Comparison of ENCODE assay signal across 8 cellular contexts in the genomic region with DNA sequence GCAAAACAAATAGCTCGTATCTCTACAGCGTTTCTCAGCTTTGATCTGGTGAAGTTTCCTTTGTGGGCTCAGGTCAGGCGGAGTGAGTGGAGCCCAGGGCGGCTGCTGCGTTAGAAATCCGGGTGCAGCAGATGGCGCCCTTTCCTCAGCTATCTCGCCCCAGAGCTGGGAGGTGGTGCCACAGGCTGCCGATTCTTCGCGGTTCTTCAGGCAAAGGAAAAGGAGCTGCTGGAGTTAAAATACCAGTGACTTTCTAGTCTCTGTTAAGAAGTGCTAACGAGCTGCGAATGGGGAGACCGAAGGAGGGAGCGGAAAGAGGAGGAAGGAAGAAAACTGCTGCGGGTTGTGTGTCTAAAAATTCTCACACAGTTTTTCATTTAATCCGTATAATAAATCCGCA.
DNase-seq lines count a peak whose midpoint lies in the region; ATAC-seq, FAIRE-seq and TF ChIP-seq lines count a peak whose summit lies in the region.

No MANE protein-coding gene starts in this region.

- H3K36me3 Mint-ChIP-seq in activated CD8-positive, alpha-beta T cell treated with anti-CD3 and anti-CD28 coated beads for 36 hours (ENCODE audit: low read depth) = no peaks in the 10 kb centered on the region

- no peak overlapping the region for H4K5ac ChIP-seq in H1 (ENCODE audit: insufficient read length, low read depth, low read length)

- CTCF ChIA-PET in activated CD8-positive, alpha-beta T cell treated with anti-CD3 and anti-CD28 coated beads for 36 hours (lab: Charles Lee) = interaction anchor here (0.5 to 2.9 kb wide), 49 partner anchors 9 to 1258 kb away, joined by 3 to 33 read pairs (median 4); a partner anchor contains a TSS
- CTCF ChIA-PET in H1 (lab: Charles Lee; ENCODE audit: partially characterized antibody) = interaction anchor here (0.6 to 3.8 kb wide), 46 partner anchors 8 to 980 kb away, joined by 3 to 22 read pairs (median 4); no protein-coding TSS in a partner anchor

- POLR2A ChIA-PET in activated CD8-positive, alpha-beta T cell treated with anti-CD3 and anti-CD28 coated beads for 36 hours (lab: Charles Lee) = interaction anchor here (0.8 kb wide), 1 partner anchor 119 kb away, joined by 3 read pairs; no protein-coding TSS in a partner anchor
- POLR2A ChIA-PET in H1 (lab: Charles Lee; ENCODE audit: partially characterized antibody) = no interaction called here

- FAIRE-seq in GM12892 (lab: Jason Lieb, UNC) (peak; percentile 71), H1 (lab: Jason Lieb, UNC) (peak; percentile 85)

- TF ChIP-seq EP300 in H1 (IDR thresholded peaks at IDR 0.05; ENCODE audit: borderline replicate concordance in 1 of 2, low read depth in 2 of 2, low read length in 2 of 2) = 0 out of 3 replicates have a peak, but pooled peaks of 1 of the 2 experiments have one; percentile 31

- no peak overlapping the region for H2BK12ac ChIP-seq in H1 (ENCODE audit: low read depth, low read length)

- no peaks in the 10 kb centered on the region for H3K9me3 Mint-ChIP-seq in activated CD8-positive, alpha-beta T cell treated with anti-CD3 and anti-CD28 coated beads for 36 hours

- H3K4me3 Mint-ChIP-seq in activated CD8-positive, alpha-beta T cell treated with anti-CD3 and anti-CD28 coated beads for 36 hours = peak overlapping the region; percentile 40

- no peak overlapping the region for H3K23ac ChIP-seq in H1 (ENCODE audit: insufficient read length)

- no peaks in the 10 kb centered on the region for H3K23me2 ChIP-seq in H1 (ENCODE audit: low read depth, low read length)

- no peaks in the 10 kb centered on the region for H3K79me2 ChIP-seq in H1 (ENCODE audit: control insufficient read depth in 1 of 2, insufficient read depth in 2 of 2, low read length in 2 of 2)

- no peak overlapping the region for H3K14ac ChIP-seq in H1 (ENCODE audit: insufficient read length)

- ATAC-seq in HG02623 (IDR thresholded peaks at IDR 0.05; ENCODE audit: unreplicated experiment) = peak; percentile 94
- peak; percentile 89 for ATAC-seq in activated CD8-positive, alpha-beta T cell treated with anti-CD3 and anti-CD28 coated beads for 36 hours

- TF ChIP-seq POLR2A in GM12892 (IDR thresholded peaks at IDR 0.05; ENCODE audit: low read depth, low read length) (no peak), H1 (IDR thresholded peaks at IDR 0.05; ENCODE audit: control extremely low read depth in 1 of 2, low read depth in 2 of 2, low read length in 2 of 2) (no peak)

- H2BK15ac ChIP-seq in H1 (ENCODE audit: low read length) = no peak overlapping the region

- H4K91ac ChIP-seq in H1 (replicated peaks; ENCODE audit: insufficient read length, low read length) = no peak overlapping the region

- no peaks in the 10 kb centered on the region for H4K20me1 ChIP-seq in H1 (replicated peaks in 1 of 2; ENCODE audit: control insufficient read depth in 1 of 2, insufficient read depth in 2 of 2, low read length in 2 of 2)

- TF ChIP-seq RAD21 in H1 (IDR thresholded peaks at IDR 0.05 in 1 of 2, conservative IDR thresholded peaks at IDR 0.05 in 1 of 2; ENCODE audit: low read depth in 2 of 2, low read length in 2 of 2) = peak; percentile 98 to 99

- no peak overlapping the region for H3K9ac ChIP-seq in H1 (replicated peaks in 1 of 4; ENCODE audit: extremely low read depth in 1 of 4, low read depth in 3 of 4, low read length in 3 of 4)
- peak overlapping the region; percentile 25 for H3K9ac ChIP-seq in muscle layer of colon (ENCODE audit: low read length)

- no peaks in the 10 kb centered on the region for H3K79me1 ChIP-seq in H1 (ENCODE audit: low read depth, low read length)

- H3K18ac ChIP-seq in H1 (ENCODE audit: extremely low read depth, low read length) = no peak overlapping the region

- DNase-seq in GM12892 (ENCODE audit: insufficient read length) (peak; percentile 7), NCI-H1694 treated with DMSO at 0.1 percent for 48 hours (lab: John Stamatoyannopoulos, UW) (peak; percentile 44), H1 (ENCODE audit: low read depth in 1 of 2, low spot score in 2 of 2) (peak; percentile 74 to 88), NCI-H2196 (lab: John Stamatoyannopoulos, UW; ENCODE audit: unreplicated experiment) (no peak)
- peak; percentile 80 for DNase-seq in activated CD8-positive, alpha-beta T cell treated with anti-CD3 and anti-CD28 coated beads for 36 hours
- peak; percentile 38 for DNase-seq in stimulated activated CD8-positive, alpha-beta memory T cell treated with anti-CD3 and anti-CD28 coated beads, Interleukin-7, amount 100 ng/mL, for 24 hours (ENCODE audit: low read depth)

- intact Hi-C loops in activated CD8-positive, alpha-beta T cell treated with anti-CD3 and anti-CD28 coated beads for 36 hours (cut with micrococcal nuclease) = loop anchor here (5.0 kb wide), 1 partner anchor 599 kb away; no protein-coding TSS in a partner anchor

- H3K4ac ChIP-seq in H1 (replicated peaks; ENCODE audit: insufficient read length, low read depth, low read length) = no peak overlapping the region

- WGBS in H1 (ENCODE audit: extremely low coverage in 1 of 2, insufficient coverage in 1 of 2, insufficient read length in 1 of 2, insufficient replicate concordance in 2 of 2, low coverage in 1 of 2, low lambda C conversion rate in 2 of 2, missing lambda C conversion rate in 1 of 2), 2 experiments = 18% methylated on average over 16 of the region's 18 CpGs; no CpG with 5 or more reads in 1 of the 2 experiments

- H3K27me3 ChIP-seq in H1 (replicated peaks in 1 of 4; ENCODE audit: control insufficient read depth in 3 of 4, extremely low read depth in 1 of 4, insufficient read depth in 3 of 4, low read length in 3 of 4) (peaks cover 0 to 1% (median 0%) of the 10 kb centered on the region in 4 experiments; a peak in 1 of 7 replicates), muscle layer of colon (ENCODE audit: control insufficient read depth in 1 of 2, insufficient read depth in 2 of 2, low read length in 2 of 2) (no peaks in the 10 kb centered on the region)

- peak overlapping the region in 1 of 2 experiments; percentile 36; a peak in 2 of 4 replicates for H3K4me2 ChIP-seq in H1 (ENCODE audit: insufficient read depth in 1 of 2, low read depth in 2 of 2, low read length in 2 of 2)

- H3K27ac Mint-ChIP-seq in activated CD8-positive, alpha-beta T cell treated with anti-CD3 and anti-CD28 coated beads for 36 hours = no peak overlapping the region

- no peaks in the 10 kb centered on the region for H3K9me3 ChIP-seq in H1 (ENCODE audit: insufficient read depth in 2 of 2, low read depth in 1 of 2, low read length in 1 of 2)
- no peaks in the 10 kb centered on the region for H3K9me3 ChIP-seq in muscle layer of colon (ENCODE audit: low read length)

- no peak overlapping the region for H2BK20ac ChIP-seq in H1 (ENCODE audit: low read length)

- H3K4me3 ChIP-seq in H1 (ENCODE audit: extremely low read depth in 1 of 4, insufficient read depth in 2 of 4, low read depth in 3 of 4, low read length in 4 of 4) (peak overlapping the region in 1 of 4 experiments; percentile 25; a peak in 1 of 8 replicates), muscle layer of colon (ENCODE audit: low read depth in 1 of 2, low read length in 2 of 2) (peak overlapping the region in 1 of 2 donors; percentile 38)

- peak overlapping the region; percentile 77 for H2AFZ ChIP-seq in H1 (ENCODE audit: low read length)

- no peak overlapping the region for H2BK5ac ChIP-seq in H1 (ENCODE audit: low read depth, low read length)

- H3K36me3 ChIP-seq in H1 (ENCODE audit: control insufficient read depth in 2 of 4, insufficient read depth in 4 of 4, low read length in 3 of 4) = no peaks in the 10 kb centered on the region
- no peaks in the 10 kb centered on the region for H3K36me3 ChIP-seq in muscle layer of colon (ENCODE audit: insufficient read depth, low read length)

- no peak overlapping the region for H3K27ac ChIP-seq in H1 (ENCODE audit: low read depth, low read length)
- H3K27ac ChIP-seq in muscle layer of colon (ENCODE audit: low read depth, low read length) = no peak overlapping the region

- no peak overlapping the region for H3K56ac ChIP-seq in H1 (replicated peaks; ENCODE audit: insufficient read length, low read depth, low read length)

- peaks cover 24% of the 10 kb centered on the region for H3K27me3 Mint-ChIP-seq in activated CD8-positive, alpha-beta T cell treated with anti-CD3 and anti-CD28 coated beads for 36 hours

- H2BK120ac ChIP-seq in H1 (replicated peaks; ENCODE audit: low read depth, low read length) = no peak overlapping the region

- peaks cover 3% of the 10 kb centered on the region for H3K4me1 Mint-ChIP-seq in activated CD8-positive, alpha-beta T cell treated with anti-CD3 and anti-CD28 coated beads for 36 hours (ENCODE audit: low read depth)

- H4K8ac ChIP-seq in H1 (ENCODE audit: extremely low read depth, insufficient read depth, low read length) = no peak overlapping the region

- peak; percentile 68 for TF ChIP-seq CTCF in activated CD8-positive, alpha-beta T cell treated with anti-CD3 and anti-CD28 coated beads for 36 hours (IDR thresholded peaks at IDR 0.05)
- peak; percentile 79 to 85 (median 83) for TF ChIP-seq CTCF in H1 (IDR thresholded peaks at IDR 0.05; ENCODE audit: control extremely low read depth in 1 of 3, insufficient read depth in 1 of 3, low read depth in 1 of 3, low read length in 3 of 3)

- H3K4me1 ChIP-seq in H1 (replicated peaks in 1 of 4; ENCODE audit: control insufficient read depth in 3 of 4, insufficient read depth in 4 of 4, low read length in 3 of 4) (peaks cover 0 to 2% (median 0%) of the 10 kb centered on the region in 4 experiments; a peak in 1 of 7 replicates), muscle layer of colon (ENCODE audit: insufficient read depth, low read length) (peaks cover 10% of the 10 kb centered on the region)

- no peak overlapping the region for H2AK5ac ChIP-seq in H1 (ENCODE audit: low read depth, low read length)

TF ChIP-seq in H1, 55 proteins besides CTCF, POLR2A, EP300 and RAD21 (continues in another document):
- TF ChIP-seq KDM4A (IDR thresholded peaks at IDR 0.05; ENCODE audit: low read depth, low read length, severe bottlenecking) (no peak), EGR1 (IDR thresholded peaks at IDR 0.05; ENCODE audit: borderline replicate concordance, low read depth, low read length) (peak; percentile 51; the same call in 1 of the 2 replicates), MAFK (IDR thresholded peaks at IDR 0.05; ENCODE audit: low read depth, low read length) (no peak), BCL11A (IDR thresholded peaks at IDR 0.05; ENCODE audit: low read depth in 2 of 2, low read length in 2 of 2) (no peak), JUND (IDR thresholded peaks at IDR 0.05; ENCODE audit: low read length) (no peak), POU5F1 (IDR thresholded peaks at IDR 0.05; ENCODE audit: low read depth, low read length) (no peak), TCF12 (IDR thresholded peaks at IDR 0.05; ENCODE audit: low read depth, low read length) (no peak), GTF2F1 (IDR thresholded peaks at IDR 0.05; ENCODE audit: borderline replicate concordance, low read depth, low read length) (no peak), ZNF274 (IDR thresholded peaks at IDR 0.05; ENCODE audit: borderline replicate concordance, extremely low read depth, low read length) (no peak), SAP30 (IDR thresholded peaks at IDR 0.05; ENCODE audit: insufficient read depth, insufficient replicate concordance, low read length) (no peak), EZH2 (IDR thresholded peaks at IDR 0.05; ENCODE audit: low read depth, low read length, severe bottlenecking) (no peak), TBP (IDR thresholded peaks at IDR 0.05; ENCODE audit: low read depth, low read length) (no peak)
